Comparison of ENCODE assay signal across 1 cellular context in the genomic region with DNA sequence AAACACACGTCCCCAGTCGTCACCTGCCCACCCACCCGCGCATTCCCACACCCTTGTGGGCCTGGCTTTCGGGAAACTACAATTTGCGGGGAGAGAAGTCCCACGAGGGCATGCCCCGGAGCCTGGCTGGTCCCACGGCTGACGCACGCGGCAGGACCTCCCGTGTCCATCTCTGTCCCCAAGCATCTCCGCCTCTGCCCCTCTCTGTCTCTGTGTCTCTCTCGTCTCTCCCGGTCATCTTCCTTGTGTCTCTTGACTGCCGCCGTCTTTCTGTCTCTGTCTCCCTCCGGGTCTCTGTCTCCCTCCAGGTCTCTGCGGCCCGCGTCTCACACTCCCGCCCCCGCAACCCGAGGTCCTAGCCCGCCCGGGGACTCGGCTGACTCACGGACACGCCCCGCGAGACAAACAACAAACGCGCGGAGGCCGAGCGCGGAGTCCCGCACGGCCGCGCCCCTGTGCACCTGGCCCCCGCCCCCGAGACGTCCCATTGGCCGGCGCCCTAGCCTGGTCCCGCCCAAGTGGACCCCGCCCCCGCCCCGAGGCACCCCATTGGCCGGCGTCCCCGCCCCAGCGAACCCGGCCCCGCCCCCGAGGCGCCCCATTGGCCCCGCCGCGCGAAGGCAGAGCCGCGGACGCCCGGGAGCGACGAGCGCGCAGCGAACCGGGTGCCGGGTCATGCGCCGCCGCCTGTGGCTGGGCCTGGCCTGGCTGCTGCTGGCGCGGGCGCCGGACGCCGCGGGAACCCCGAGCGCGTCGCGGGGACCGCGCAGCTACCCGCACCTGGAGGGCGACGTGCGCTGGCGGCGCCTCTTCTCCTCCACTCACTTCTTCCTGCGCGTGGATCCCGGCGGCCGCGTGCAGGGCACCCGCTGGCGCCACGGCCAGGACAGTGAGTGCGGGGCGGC.
TF ChIP-seq lines count a peak whose summit lies in the region.

TSS of gene FGF22 (plus strand) at position 629 of the 905 bp plus-strand sequence. CDS start at position 676, 47 bp downstream.

TF ChIP-seq in HEK293, 187 proteins besides CTCF, POLR2A, EP300 and RAD21 (continued from another document):
- TF ChIP-seq IKZF3 (tag by site-specific recombination; IDR thresholded peaks at IDR 0.05) (no peak), ZNF280C (tag by site-specific recombination; IDR thresholded peaks at IDR 0.05) (no peak), KLF1 (tag by site-specific recombination; IDR thresholded peaks at IDR 0.05) (peak; percentile 77), ZNF501 (tag by site-specific recombination; IDR thresholded peaks at IDR 0.05) (no peak), ZBTB26 (tag by site-specific recombination; optimal IDR thresholded peaks at IDR 0.05) (peak; percentile 82), ZNF621 (tag by site-specific recombination; IDR thresholded peaks at IDR 0.05) (no peak), SP2 (tag by site-specific recombination; IDR thresholded peaks at IDR 0.05) (peak; percentile 63), ZNF843 (tag by site-specific recombination; IDR thresholded peaks at IDR 0.05) (no peak), ZFHX2 (tag by site-specific recombination; conservative IDR thresholded peaks at IDR 0.05) (peak; percentile 86)
- TF ChIP-seq, protein P1, sequence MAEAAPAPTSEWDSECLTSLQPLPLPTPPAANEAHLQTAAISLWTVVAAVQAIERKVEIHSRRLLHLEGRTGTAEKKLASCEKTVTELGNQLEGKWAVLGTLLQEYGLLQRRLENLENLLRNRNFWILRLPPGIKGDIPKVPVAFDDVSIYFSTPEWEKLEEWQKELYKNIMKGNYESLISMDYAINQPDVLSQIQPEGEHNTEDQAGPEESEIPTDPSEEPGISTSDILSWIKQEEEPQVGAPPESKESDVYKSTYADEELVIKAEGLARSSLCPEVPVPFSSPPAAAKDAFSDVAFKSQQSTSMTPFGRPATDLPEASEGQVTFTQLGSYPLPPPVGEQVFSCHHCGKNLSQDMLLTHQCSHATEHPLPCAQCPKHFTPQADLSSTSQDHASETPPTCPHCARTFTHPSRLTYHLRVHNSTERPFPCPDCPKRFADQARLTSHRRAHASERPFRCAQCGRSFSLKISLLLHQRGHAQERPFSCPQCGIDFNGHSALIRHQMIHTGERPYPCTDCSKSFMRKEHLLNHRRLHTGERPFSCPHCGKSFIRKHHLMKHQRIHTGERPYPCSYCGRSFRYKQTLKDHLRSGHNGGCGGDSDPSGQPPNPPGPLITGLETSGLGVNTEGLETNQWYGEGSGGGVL (tag by site-specific recombination; IDR thresholded peaks at IDR 0.05), result 0 out of 2 replicates have a peak, but pooled peaks have one; percentile 23
- TF ChIP-seq, protein P2, sequence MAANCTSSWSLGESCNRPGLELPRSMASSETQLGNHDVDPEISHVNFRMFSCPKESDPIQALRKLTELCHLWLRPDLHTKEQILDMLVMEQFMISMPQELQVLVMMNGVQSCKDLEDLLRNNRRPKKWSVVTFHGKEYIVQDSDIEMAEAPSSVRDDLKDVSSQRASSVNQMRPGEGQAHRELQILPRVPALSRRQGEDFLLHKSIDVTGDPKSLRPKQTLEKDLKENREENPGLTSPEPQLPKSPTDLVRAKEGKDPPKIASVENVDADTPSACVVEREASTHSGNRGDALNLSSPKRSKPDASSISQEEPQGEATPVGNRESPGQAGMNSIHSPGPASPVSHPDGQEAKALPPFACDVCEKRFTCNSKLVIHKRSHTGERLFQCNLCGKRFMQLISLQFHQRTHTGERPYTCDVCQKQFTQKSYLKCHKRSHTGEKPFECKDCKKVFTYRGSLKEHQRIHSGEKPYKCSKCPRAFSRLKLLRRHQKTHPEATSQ (tag by site-specific recombination; IDR thresholded peaks at IDR 0.05), result no peak
